ENCODE assay signal across 12 cellular contexts in genomic region chr15:72740202-72740601, GRCh38. TPM values are rescaled to one million over a fixed set of nuclear protein-coding genes. Genes with fewer than 3 reads are reported as not detected.
DNase-seq lines count a peak whose midpoint lies in the region; ATAC-seq, FAIRE-seq and TF ChIP-seq lines count a peak whose summit lies in the region.
"Had no signal": no experiment of that assay in that cellular context is flagged by ENCODE, and none has a peak within 500 bp of the region (broad histone marks: within the 10 kb centered on the region; RNA-seq: fewer than 3 reads in every experiment).

No MANE protein-coding gene starts in this region.

- no peak overlapping the region for H3K27ac ChIP-seq in pancreas
- peak overlapping the region in 1 of 4 donors; percentile 11 for H3K27ac ChIP-seq in Peyer's patch
- H3K27ac ChIP-seq: brain microvascular endothelial cell had no signal

- H3K9me3 ChIP-seq in pancreas (no peaks in the 10 kb centered on the region), Peyer's patch (no peaks in the 10 kb centered on the region)

- H3K4me3 ChIP-seq in pancreas (no peak overlapping the region), Peyer's patch (no peak overlapping the region)

- peak; percentile 16 for DNase-seq in NOMO-1 treated with DMSO at 0.1 percent for 48 hours (lab: John Stamatoyannopoulos, UW; ENCODE audit: unreplicated experiment)
- DNase-seq in NOMO-1 treated with dmso at 0.1 percent for 144 hours (lab: John Stamatoyannopoulos, UW; ENCODE audit: unreplicated experiment), result no peak
- peak; percentile 68 for DNase-seq in MV-4-11 (lab: John Stamatoyannopoulos, UW)
- DNase-seq in naive thymus-derived CD8-positive, alpha-beta T cell, result peak in 3 of 10 donors; percentile 3 to 48 (median 28)
- DNase-seq in effector CD8-positive, alpha-beta T cell (lab: John Stamatoyannopoulos, UW), result no peak
- DNase-seq in pancreas, result no peak
- DNase-seq in Peyer's patch, result no peak
- DNase-seq: 8988T, brain microvascular endothelial cell, NCI-H524 treated with DMSO at 0.1 percent for 48 hours had no signal

- intact Hi-C loops in pancreas (cut with DNase I), result no loop called here

- H3K36me3 ChIP-seq in pancreas (peaks cover 0 to 33% (median 10%) of the 10 kb centered on the region in 3 donors), Peyer's patch (peaks cover 0 to 36% (median 0%) of the 10 kb centered on the region in 3 donors)

- H3K27ac Mint-ChIP-seq in naive thymus-derived CD8-positive, alpha-beta T cell, result peak overlapping the region; percentile 68 to 92 (median 81)

- no peak for FAIRE-seq in pancreas (lab: Jason Lieb, UNC)
- FAIRE-seq: frontal cortex had no signal

- WGBS in pancreas, 2 donors, result 57 to 90% methylated on average over 1 of the region's 1 CpG

- TF ChIP-seq CTCF in pancreas (IDR thresholded peaks at IDR 0.05), result no peak
- no peak for TF ChIP-seq CTCF in Peyer's patch (IDR thresholded peaks at IDR 0.05)

- no peak for TF ChIP-seq POLR2A in Peyer's patch (IDR thresholded peaks at IDR 0.05)

- POLR2A ChIA-PET in naive thymus-derived CD8-positive, alpha-beta T cell (lab: Charles Lee), result interaction anchor here (0.6 to 1.0 kb wide), 2 partner anchors 10 to 43 kb away, joined by 3 to 4 read pairs; partner anchors contain the start of gene ADPGK

- H3K4me1 Mint-ChIP-seq in naive thymus-derived CD8-positive, alpha-beta T cell, result peaks cover 24 to 36% (median 32%) of the 10 kb centered on the region in 4 donors

- no peaks in the 10 kb centered on the region for H3K27me3 Mint-ChIP-seq in naive thymus-derived CD8-positive, alpha-beta T cell

- ATAC-seq in GM21619 (IDR thresholded peaks at IDR 0.05; ENCODE audit: unreplicated experiment) (peak; percentile 89), pancreas (no peak)
- ATAC-seq in naive thymus-derived CD8-positive, alpha-beta T cell, result peak in 1 of 2 donors; percentile 76

- H3K27me3 ChIP-seq in pancreas (no peaks in the 10 kb centered on the region), Peyer's patch (no peaks in the 10 kb centered on the region)
- H3K27me3 ChIP-seq: brain microvascular endothelial cell had no signal

- H3K36me3 Mint-ChIP-seq in naive thymus-derived CD8-positive, alpha-beta T cell, result peaks cover 4 to 49% (median 28%) of the 10 kb centered on the region in 3 donors

- H3K4me1 ChIP-seq in pancreas (no peaks in the 10 kb centered on the region), Peyer's patch (peaks cover 0 to 3% (median 0%) of the 10 kb centered on the region in 4 donors)

- H3K4me3 Mint-ChIP-seq in naive thymus-derived CD8-positive, alpha-beta T cell, result peak overlapping the region; percentile 52 to 72 (median 58)

- no peaks in the 10 kb centered on the region for H3K9me3 Mint-ChIP-seq in naive thymus-derived CD8-positive, alpha-beta T cell

RNA-seq across cellular contexts. Expression of gene ADPGK, which starts 43.4 kb away (rescaled TPM):
- total RNA-seq in naive thymus-derived CD8-positive, alpha-beta T cell, result 100 to 1,000 TPM; 101 to 110 TPM
- polyA plus RNA-seq in naive thymus-derived CD8-positive, alpha-beta T cell, result 10 to 100 TPM; 70.7 to 74.7 (median 73.8) TPM
- total RNA-seq in pancreas (10 to 100 TPM; 22.9 to 32.9 (median 25.6) TPM), Peyer's patch (10 to 100 TPM; 53.2 to 94.1 (median 69.7) TPM)
- 10 to 100 TPM; 32.6 to 43.3 TPM for polyA plus RNA-seq in pancreas

RNA-seq across cellular contexts. Expression of gene BBS4, which starts 54.2 kb away (rescaled TPM):
- total RNA-seq in naive thymus-derived CD8-positive, alpha-beta T cell, result 10 to 100 TPM; 27.0 to 28.7 TPM
- polyA plus RNA-seq in naive thymus-derived CD8-positive, alpha-beta T cell, result 10 to 100 TPM; 14.4 to 15.9 (median 15.4) TPM
- total RNA-seq in pancreas (10 to 100 TPM in 4 of 6 donors, 1 to 10 TPM in 2; 9.0 to 15.1 (median 10.4) TPM), Peyer's patch (10 to 100 TPM; 13.8 to 37.3 (median 24.7) TPM)
- polyA plus RNA-seq in pancreas, result 10 to 100 TPM in 1 of 2 donors, 1 to 10 TPM in 1; 8.6 to 19.2 TPM

RNA-seq across cellular contexts. Expression of gene HIGD2B, which starts 54.2 kb away (rescaled TPM):
- under 1 TPM in 1 of 2 experiments, not detected in 1; 0.47 TPM for total RNA-seq in naive thymus-derived CD8-positive, alpha-beta T cell
- not detected for polyA plus RNA-seq in naive thymus-derived CD8-positive, alpha-beta T cell
- under 1 TPM in 1 of 6 donors, not detected in 5; 0.12 TPM for total RNA-seq in pancreas
- not detected for polyA plus RNA-seq in pancreas
- not detected for total RNA-seq in Peyer's patch

Comparison
In these comparisons a context has a peak if more than half of its experiments do, and no peak if none do; other contexts are left out.
1. DNase-seq: peak in NOMO-1 treated with DMSO at 0.1 percent for 48 hours (single experiment) and MV-4-11 (single experiment); none in NOMO-1 treated with dmso at 0.1 percent for 144 hours (single experiment), effector CD8-positive, alpha-beta T cell (single experiment), pancreas (0 of 6) and Peyer's patch (0 of 3).